In genomic region chr12:92144045-92144630, GRCh38 we compare ENCODE assay signal across 1 cellular context.
TF ChIP-seq lines count a peak whose summit lies in the region.

No MANE protein-coding gene starts in this region.

TF ChIP-seq in GM23338, 12 proteins besides CTCF, POLR2A, EP300 and RAD21 (continued from another document):
- TF ChIP-seq ZNF462 (CRISPR knock-in tag; IDR thresholded peaks at IDR 0.05) (0 out of 2 replicates have a peak, but pooled peaks have one; percentile 28), ZNF114 (CRISPR knock-in tag; IDR thresholded peaks at IDR 0.05) (no peak)
